1 cellular context compared by ENCODE assay signal in the genomic region with DNA sequence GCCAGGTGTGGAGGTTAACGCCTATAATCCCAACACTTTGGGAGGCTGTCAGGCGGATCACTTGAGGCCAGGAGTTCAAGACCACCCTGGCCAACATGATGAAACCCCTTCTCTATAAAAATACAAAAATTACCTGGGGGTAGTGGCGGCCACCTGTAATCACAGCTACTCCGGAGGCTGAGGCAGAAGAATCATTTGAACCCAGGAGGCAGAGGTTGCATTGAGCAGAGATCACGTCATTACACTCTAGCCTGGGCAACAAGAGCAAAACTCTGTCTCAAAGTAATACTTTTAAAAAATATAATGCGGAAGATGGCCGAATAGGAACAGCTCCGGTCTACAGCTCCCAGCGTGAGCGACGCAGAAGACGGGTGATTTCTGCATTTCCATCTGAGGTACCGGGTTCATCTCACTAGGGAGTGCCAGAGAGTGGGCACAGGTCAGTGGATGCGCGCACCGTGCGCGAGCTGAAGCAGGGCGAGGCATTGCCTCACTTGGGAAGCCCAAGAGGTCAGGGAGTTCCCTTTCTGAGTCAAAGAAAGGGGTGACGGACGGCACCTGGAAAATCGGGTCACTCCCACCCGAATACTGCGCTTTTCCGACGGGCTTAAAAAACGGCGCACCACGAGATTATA.
TF ChIP-seq lines count a peak whose summit lies in the region.

No MANE protein-coding gene starts in this region.

TF ChIP-seq in HEK293, 187 proteins besides CTCF, POLR2A, EP300 and RAD21 (continued from another document):
- TF ChIP-seq ZBTB11 (tag by site-specific recombination; conservative IDR thresholded peaks at IDR 0.05; ENCODE audit: low read depth) (peak; percentile 65; the same call in 1 of the 2 replicates), ATF2 (tag by site-specific recombination; IDR thresholded peaks at IDR 0.05; ENCODE audit: low read depth) (peak; percentile 51; the same call in 1 of the 2 replicates)
TF ChIP-seq in HEK293: peak in this region for 5; not testable (repeated sequence) for 182.
